Comparison of ENCODE assay signal across 1 cellular context in genomic region chr1:232467073-232467760, GRCh38.
TF ChIP-seq lines count a peak whose summit lies in the region.

No MANE protein-coding gene starts in this region.

TF ChIP-seq in HepG2, 621 proteins besides CTCF, POLR2A, EP300 and RAD21 (continued from another document):
- no peak for TF ChIP-seq DMTF1 (CRISPR knock-in tag; IDR thresholded peaks at IDR 0.05)
- TF ChIP-seq ZNF12 (CRISPR knock-in tag; IDR thresholded peaks at IDR 0.05): no peak
- no peak for TF ChIP-seq TRAFD1 (CRISPR knock-in tag; IDR thresholded peaks at IDR 0.05; ENCODE audit: borderline replicate concordance)
- TF ChIP-seq ZFP36 (IDR thresholded peaks at IDR 0.05; ENCODE audit: borderline replicate concordance, low read depth, low read length, partially characterized antibody): no peak
- TF ChIP-seq ZNF883 (CRISPR knock-in tag; IDR thresholded peaks at IDR 0.05; ENCODE audit: not compliant biosample characterization): no peak
- no peak for TF ChIP-seq ZNF205 (CRISPR knock-in tag; IDR thresholded peaks at IDR 0.05)
- no peak for TF ChIP-seq BHLHE40 (IDR thresholded peaks at IDR 0.05; ENCODE audit: low read length)
- no peak for TF ChIP-seq ZFP36L2 (CRISPR knock-in tag; IDR thresholded peaks at IDR 0.05)
- TF ChIP-seq ZBTB1 (CRISPR knock-in tag; IDR thresholded peaks at IDR 0.05; ENCODE audit: borderline replicate concordance): no peak
- no peak for TF ChIP-seq FOXC1 (CRISPR knock-in tag; IDR thresholded peaks at IDR 0.05; ENCODE audit: borderline replicate concordance)
- no peak for TF ChIP-seq ZNF160 (CRISPR knock-in tag; IDR thresholded peaks at IDR 0.05)
TF ChIP-seq in HepG2: peak in this region for 0.
